1 cellular context compared by ENCODE assay signal in the genomic region with DNA sequence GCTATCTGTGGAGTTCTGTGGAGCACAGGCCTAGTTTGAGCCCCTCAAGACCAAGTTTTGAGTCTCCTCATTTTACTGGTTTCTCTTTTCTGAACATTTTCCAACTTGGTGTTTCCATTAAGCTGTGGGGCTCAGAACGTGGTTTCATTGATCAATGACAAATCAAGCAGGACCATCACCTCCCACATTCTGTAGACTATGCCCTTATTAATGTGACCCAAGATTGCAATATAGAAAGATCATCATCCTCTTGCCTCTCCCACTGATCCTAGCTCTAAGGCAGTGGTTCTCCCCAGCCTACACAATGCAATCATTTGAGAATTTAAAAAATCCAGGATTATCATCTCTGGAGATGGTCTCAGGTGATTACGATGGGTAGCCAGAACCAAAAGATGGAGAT.
TF ChIP-seq lines count a peak whose summit lies in the region.

No MANE protein-coding gene starts in this region.

TF ChIP-seq in HepG2, 621 proteins besides CTCF, POLR2A, EP300 and RAD21 (continued from another document):
- TF ChIP-seq, protein P1, sequence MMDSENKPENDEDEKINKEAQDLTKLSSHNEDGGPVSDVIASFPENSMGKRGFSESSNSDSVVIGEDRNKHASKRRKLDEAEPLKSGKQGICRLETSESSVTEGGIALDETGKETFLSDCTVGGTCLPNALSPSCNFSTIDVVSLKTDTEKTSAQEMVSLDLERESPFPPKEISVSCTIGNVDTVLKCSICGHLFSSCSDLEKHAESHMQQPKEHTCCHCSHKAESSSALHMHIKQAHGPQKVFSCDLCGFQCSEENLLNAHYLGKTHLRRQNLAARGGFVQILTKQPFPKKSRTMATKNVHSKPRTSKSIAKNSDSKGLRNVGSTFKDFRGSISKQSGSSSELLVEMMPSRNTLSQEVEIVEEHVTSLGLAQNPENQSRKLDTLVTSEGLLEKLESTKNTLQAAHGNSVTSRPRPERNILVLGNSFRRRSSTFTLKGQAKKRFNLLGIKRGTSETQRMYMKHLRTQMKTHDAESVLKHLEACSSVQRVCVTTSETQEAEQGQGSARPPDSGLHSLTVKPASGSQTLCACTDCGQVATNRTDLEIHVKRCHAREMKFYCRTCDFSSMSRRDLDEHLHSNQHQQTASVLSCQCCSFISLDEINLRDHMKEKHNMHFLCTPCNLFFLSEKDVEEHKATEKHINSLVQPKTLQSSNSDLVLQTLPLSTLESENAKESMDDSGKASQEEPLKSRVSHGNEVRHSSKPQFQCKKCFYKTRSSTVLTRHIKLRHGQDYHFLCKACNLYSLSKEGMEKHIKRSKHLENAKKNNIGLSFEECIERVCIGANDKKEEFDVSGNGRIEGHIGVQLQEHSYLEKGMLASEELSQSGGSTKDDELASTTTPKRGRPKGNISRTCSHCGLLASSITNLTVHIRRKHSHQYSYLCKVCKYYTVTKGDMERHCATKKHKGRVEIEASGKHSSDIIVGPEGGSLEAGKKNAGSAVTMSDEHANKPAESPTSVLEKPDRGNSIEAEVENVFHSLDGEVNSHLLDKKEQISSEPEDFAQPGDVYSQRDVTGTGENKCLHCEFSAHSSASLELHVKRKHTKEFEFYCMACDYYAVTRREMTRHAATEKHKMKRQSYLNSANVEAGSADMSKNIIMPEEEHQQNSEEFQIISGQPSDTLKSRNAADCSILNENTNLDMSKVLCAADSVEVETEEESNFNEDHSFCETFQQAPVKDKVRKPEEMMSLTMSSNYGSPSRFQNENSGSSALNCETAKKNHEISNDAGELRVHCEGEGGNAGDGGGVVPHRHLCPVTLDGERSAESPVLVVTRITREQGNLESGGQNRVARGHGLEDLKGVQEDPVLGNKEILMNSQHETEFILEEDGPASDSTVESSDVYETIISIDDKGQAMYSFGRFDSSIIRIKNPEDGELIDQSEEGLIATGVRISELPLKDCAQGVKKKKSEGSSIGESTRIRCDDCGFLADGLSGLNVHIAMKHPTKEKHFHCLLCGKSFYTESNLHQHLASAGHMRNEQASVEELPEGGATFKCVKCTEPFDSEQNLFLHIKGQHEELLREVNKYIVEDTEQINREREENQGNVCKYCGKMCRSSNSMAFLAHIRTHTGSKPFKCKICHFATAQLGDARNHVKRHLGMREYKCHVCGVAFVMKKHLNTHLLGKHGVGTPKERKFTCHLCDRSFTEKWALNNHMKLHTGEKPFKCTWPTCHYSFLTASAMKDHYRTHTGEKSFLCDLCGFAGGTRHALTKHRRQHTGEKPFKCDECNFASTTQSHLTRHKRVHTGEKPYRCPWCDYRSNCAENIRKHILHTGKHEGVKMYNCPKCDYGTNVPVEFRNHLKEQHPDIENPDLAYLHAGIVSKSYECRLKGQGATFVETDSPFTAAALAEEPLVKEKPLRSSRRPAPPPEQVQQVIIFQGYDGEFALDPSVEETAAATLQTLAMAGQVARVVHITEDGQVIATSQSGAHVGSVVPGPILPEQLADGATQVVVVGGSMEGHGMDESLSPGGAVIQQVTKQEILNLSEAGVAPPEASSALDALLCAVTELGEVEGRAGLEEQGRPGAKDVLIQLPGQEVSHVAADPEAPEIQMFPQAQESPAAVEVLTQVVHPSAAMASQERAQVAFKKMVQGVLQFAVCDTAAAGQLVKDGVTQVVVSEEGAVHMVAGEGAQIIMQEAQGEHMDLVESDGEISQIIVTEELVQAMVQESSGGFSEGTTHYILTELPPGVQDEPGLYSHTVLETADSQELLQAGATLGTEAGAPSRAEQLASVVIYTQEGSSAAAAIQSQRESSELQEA (CRISPR knock-in tag; IDR thresholded peaks at IDR 0.05; ENCODE audit: not compliant biosample characterization) = no peak
- TF ChIP-seq MTA1 (CRISPR knock-in tag; IDR thresholded peaks at IDR 0.05; ENCODE audit: borderline replicate concordance) (no peak), NFKB2 (CRISPR knock-in tag; IDR thresholded peaks at IDR 0.05; ENCODE audit: borderline replicate concordance) (no peak), RAD51 (IDR thresholded peaks at IDR 0.05; ENCODE audit: borderline replicate concordance) (no peak), KLF15 (CRISPR knock-in tag; IDR thresholded peaks at IDR 0.05; ENCODE audit: borderline replicate concordance) (no peak), PHF21A (CRISPR knock-in tag; IDR thresholded peaks at IDR 0.05) (0 out of 2 replicates have a peak, but pooled peaks have one; percentile 5), NFYB (CRISPR knock-in tag; IDR thresholded peaks at IDR 0.05) (no peak), ATF1 (CRISPR knock-in tag; IDR thresholded peaks at IDR 0.05) (no peak), TBX2 (CRISPR knock-in tag; IDR thresholded peaks at IDR 0.05; ENCODE audit: borderline replicate concordance) (no peak), TSC22D2 (CRISPR knock-in tag; IDR thresholded peaks at IDR 0.05; ENCODE audit: borderline replicate concordance) (no peak), ATF7-NPFF (CRISPR knock-in tag; IDR thresholded peaks at IDR 0.05; ENCODE audit: low read depth) (no peak), MYC (CRISPR knock-in tag; IDR thresholded peaks at IDR 0.05; ENCODE audit: borderline replicate concordance) (no peak), ZNF83 (CRISPR knock-in tag; IDR thresholded peaks at IDR 0.05; ENCODE audit: borderline replicate concordance) (no peak), PRPF4 (IDR thresholded peaks at IDR 0.05; ENCODE audit: low read depth, low read length, poor library complexity, severe bottlenecking) (no peak), ZNF839 (CRISPR knock-in tag; IDR thresholded peaks at IDR 0.05; ENCODE audit: borderline replicate concordance) (no peak), ZNF782 (CRISPR knock-in tag; IDR thresholded peaks at IDR 0.05; ENCODE audit: borderline replicate concordance) (no peak), GPN1 (CRISPR knock-in tag; IDR thresholded peaks at IDR 0.05; ENCODE audit: borderline replicate concordance) (no peak), ZNF781 (CRISPR knock-in tag; IDR thresholded peaks at IDR 0.05; ENCODE audit: borderline replicate concordance, not compliant biosample characterization) (no peak), PLRG1 (conservative IDR thresholded peaks at IDR 0.05) (no peak), SRSF4 (IDR thresholded peaks at IDR 0.05; ENCODE audit: low read depth, low read length, poor library complexity, severe bottlenecking) (no peak), CEBPB (IDR thresholded peaks at IDR 0.05; ENCODE audit: borderline replicate concordance, low read depth, low read length) (no peak)
- TF ChIP-seq, protein P2, sequence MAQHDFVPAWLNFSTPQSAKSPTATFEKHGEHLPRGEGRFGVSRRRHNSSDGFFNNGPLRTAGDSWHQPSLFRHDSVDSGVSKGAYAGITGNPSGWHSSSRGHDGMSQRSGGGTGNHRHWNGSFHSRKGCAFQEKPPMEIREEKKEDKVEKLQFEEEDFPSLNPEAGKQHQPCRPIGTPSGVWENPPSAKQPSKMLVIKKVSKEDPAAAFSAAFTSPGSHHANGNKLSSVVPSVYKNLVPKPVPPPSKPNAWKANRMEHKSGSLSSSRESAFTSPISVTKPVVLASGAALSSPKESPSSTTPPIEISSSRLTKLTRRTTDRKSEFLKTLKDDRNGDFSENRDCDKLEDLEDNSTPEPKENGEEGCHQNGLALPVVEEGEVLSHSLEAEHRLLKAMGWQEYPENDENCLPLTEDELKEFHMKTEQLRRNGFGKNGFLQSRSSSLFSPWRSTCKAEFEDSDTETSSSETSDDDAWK (CRISPR knock-in tag; IDR thresholded peaks at IDR 0.05) = no peak
- TF ChIP-seq, protein P3, sequence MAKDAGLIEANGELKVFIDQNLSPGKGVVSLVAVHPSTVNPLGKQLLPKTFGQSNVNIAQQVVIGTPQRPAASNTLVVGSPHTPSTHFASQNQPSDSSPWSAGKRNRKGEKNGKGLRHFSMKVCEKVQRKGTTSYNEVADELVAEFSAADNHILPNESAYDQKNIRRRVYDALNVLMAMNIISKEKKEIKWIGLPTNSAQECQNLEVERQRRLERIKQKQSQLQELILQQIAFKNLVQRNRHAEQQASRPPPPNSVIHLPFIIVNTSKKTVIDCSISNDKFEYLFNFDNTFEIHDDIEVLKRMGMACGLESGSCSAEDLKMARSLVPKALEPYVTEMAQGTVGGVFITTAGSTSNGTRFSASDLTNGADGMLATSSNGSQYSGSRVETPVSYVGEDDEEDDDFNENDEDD (CRISPR knock-in tag; IDR thresholded peaks at IDR 0.05; ENCODE audit: borderline replicate concordance) = no peak
- TF ChIP-seq, protein P4, sequence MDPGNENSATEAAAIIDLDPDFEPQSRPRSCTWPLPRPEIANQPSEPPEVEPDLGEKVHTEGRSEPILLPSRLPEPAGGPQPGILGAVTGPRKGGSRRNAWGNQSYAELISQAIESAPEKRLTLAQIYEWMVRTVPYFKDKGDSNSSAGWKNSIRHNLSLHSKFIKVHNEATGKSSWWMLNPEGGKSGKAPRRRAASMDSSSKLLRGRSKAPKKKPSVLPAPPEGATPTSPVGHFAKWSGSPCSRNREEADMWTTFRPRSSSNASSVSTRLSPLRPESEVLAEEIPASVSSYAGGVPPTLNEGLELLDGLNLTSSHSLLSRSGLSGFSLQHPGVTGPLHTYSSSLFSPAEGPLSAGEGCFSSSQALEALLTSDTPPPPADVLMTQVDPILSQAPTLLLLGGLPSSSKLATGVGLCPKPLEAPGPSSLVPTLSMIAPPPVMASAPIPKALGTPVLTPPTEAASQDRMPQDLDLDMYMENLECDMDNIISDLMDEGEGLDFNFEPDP (CRISPR knock-in tag; conservative IDR thresholded peaks at IDR 0.05) = 0 out of 2 replicates have a peak, but pooled peaks have one; percentile 46
- TF ChIP-seq, protein P5, sequence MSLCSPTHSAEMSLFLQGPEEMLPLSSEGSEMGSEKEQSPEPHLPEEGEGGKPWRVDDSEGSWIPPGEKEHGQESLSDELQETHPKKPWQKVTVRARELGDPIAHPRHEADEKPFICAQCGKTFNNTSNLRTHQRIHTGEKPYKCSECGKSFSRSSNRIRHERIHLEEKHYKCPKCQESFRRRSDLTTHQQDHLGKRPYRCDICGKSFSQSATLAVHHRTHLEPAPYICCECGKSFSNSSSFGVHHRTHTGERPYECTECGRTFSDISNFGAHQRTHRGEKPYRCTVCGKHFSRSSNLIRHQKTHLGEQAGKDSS (CRISPR knock-in tag; IDR thresholded peaks at IDR 0.05; ENCODE audit: borderline replicate concordance, low read depth) = no peak
- TF ChIP-seq, protein P6, sequence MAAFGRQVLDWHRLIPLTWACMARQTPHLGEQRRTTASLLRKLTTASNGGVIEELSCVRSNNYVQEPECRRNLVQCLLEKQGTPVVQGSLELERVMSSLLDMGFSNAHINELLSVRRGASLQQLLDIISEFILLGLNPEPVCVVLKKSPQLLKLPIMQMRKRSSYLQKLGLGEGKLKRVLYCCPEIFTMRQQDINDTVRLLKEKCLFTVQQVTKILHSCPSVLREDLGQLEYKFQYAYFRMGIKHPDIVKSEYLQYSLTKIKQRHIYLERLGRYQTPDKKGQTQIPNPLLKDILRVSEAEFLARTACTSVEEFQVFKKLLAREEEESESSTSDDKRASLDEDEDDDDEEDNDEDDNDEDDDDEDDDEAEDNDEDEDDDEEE (CRISPR knock-in tag; IDR thresholded peaks at IDR 0.05) = no peak
- TF ChIP-seq, protein P7, sequence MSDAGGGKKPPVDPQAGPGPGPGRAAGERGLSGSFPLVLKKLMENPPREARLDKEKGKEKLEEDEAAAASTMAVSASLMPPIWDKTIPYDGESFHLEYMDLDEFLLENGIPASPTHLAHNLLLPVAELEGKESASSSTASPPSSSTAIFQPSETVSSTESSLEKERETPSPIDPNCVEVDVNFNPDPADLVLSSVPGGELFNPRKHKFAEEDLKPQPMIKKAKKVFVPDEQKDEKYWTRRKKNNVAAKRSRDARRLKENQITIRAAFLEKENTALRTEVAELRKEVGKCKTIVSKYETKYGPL (CRISPR knock-in tag; IDR thresholded peaks at IDR 0.05) = no peak
- TF ChIP-seq, protein P8, sequence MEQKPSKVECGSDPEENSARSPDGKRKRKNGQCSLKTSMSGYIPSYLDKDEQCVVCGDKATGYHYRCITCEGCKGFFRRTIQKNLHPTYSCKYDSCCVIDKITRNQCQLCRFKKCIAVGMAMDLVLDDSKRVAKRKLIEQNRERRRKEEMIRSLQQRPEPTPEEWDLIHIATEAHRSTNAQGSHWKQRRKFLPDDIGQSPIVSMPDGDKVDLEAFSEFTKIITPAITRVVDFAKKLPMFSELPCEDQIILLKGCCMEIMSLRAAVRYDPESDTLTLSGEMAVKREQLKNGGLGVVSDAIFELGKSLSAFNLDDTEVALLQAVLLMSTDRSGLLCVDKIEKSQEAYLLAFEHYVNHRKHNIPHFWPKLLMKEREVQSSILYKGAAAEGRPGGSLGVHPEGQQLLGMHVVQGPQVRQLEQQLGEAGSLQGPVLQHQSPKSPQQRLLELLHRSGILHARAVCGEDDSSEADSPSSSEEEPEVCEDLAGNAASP (CRISPR knock-in tag; IDR thresholded peaks at IDR 0.05; ENCODE audit: borderline replicate concordance) = no peak
- TF ChIP-seq, protein P9, sequence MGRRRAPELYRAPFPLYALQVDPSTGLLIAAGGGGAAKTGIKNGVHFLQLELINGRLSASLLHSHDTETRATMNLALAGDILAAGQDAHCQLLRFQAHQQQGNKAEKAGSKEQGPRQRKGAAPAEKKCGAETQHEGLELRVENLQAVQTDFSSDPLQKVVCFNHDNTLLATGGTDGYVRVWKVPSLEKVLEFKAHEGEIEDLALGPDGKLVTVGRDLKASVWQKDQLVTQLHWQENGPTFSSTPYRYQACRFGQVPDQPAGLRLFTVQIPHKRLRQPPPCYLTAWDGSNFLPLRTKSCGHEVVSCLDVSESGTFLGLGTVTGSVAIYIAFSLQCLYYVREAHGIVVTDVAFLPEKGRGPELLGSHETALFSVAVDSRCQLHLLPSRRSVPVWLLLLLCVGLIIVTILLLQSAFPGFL (CRISPR knock-in tag; IDR thresholded peaks at IDR 0.05) = no peak
- TF ChIP-seq, protein P10, sequence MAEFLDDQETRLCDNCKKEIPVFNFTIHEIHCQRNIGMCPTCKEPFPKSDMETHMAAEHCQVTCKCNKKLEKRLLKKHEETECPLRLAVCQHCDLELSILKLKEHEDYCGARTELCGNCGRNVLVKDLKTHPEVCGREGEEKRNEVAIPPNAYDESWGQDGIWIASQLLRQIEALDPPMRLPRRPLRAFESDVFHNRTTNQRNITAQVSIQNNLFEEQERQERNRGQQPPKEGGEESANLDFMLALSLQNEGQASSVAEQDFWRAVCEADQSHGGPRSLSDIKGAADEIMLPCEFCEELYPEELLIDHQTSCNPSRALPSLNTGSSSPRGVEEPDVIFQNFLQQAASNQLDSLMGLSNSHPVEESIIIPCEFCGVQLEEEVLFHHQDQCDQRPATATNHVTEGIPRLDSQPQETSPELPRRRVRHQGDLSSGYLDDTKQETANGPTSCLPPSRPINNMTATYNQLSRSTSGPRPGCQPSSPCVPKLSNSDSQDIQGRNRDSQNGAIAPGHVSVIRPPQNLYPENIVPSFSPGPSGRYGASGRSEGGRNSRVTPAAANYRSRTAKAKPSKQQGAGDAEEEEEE (CRISPR knock-in tag; IDR thresholded peaks at IDR 0.05; ENCODE audit: borderline replicate concordance) = no peak
